Comparison of ENCODE assay signal across 11 cellular contexts in the genomic region with DNA sequence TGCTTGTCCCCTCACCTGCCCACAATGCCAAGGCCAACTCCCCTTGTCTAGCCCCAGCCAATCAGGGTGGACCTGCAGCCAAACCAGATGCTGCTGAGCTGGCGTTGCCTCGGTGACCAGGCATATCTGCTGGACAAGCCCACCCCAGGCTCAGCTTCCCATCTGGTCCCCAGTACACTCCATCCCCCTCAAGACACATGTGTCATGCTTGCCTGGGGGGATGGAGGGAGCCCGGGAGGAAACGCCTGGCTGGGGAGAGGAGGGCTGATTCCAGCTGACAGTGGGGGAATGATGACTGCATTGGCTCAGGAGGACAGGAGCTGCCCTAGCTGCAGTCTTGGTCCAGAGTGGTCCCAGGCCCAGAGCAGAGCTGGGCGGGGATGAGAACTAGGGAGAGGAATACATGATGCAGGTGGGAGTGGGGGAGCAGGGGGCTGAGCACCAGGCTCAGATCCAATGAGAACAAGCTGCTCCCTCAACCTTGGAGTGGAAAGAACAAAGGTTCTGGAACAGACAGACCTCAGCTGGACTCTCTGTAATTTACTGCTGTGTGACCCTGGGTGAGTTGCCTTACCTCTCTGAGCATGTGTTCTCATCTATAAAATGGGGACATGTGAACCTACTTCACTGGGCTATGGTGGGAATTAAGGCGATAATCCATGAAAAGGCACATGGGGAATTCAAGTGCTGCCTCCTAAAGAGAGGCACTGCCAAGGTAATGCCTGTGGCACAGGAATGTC. TPM values are rescaled to one million over a fixed set of nuclear protein-coding genes. Genes with fewer than 3 reads are reported as not detected.
DNase-seq lines count a peak whose midpoint lies in the region; ATAC-seq, FAIRE-seq and TF ChIP-seq lines count a peak whose summit lies in the region.
"Had no signal": no experiment of that assay in that cellular context is flagged by ENCODE, and none has a peak within 500 bp of the region (broad histone marks: within the 10 kb centered on the region; RNA-seq: fewer than 3 reads in every experiment).

No MANE protein-coding gene starts in this region.

- no peak for TF ChIP-seq EP300 in suprapubic skin (IDR thresholded peaks at IDR 0.05)

- H3K27ac ChIP-seq in astrocyte (ENCODE audit: low read depth, low read length), result no peak overlapping the region
- H3K27ac ChIP-seq in right cardiac atrium (ENCODE audit: low read length), result peak overlapping the region; percentile 27
- H3K27ac ChIP-seq in suprapubic skin, result peak overlapping the region; percentile 89

- intact Hi-C loops in right cardiac atrium (cut with DNase I), result no loop called here

- H3K4me1 ChIP-seq in astrocyte (ENCODE audit: insufficient read depth, low read length) (peaks cover 36% of the 10 kb centered on the region), right cardiac atrium (ENCODE audit: control insufficient read depth, insufficient read depth, low read length) (peaks cover 21% of the 10 kb centered on the region), suprapubic skin (peaks cover 74% of the 10 kb centered on the region)

- peaks cover 21% of the 10 kb centered on the region for H3K4me1 Mint-ChIP-seq in astrocyte (ENCODE audit: low read depth, unreplicated experiment)

- no peaks in the 10 kb centered on the region for H3K27me3 Mint-ChIP-seq in astrocyte (ENCODE audit: low read depth, unreplicated experiment)

- H3K4me2 ChIP-seq in astrocyte (ENCODE audit: low read length), result peak overlapping the region; percentile 27

- 60% methylated on average over 6 of the region's 6 CpGs for WGBS in right cardiac atrium
- WGBS in suprapubic skin, result 52% methylated on average over 6 of the region's 6 CpGs

- H3K79me2 ChIP-seq in astrocyte (ENCODE audit: insufficient read depth, low read length), result peaks cover 74% of the 10 kb centered on the region

- H2AFZ ChIP-seq in astrocyte (ENCODE audit: low read depth, low read length), result no peak overlapping the region

- H3K27me3 ChIP-seq in astrocyte (ENCODE audit: insufficient read depth, low read length) (no peaks in the 10 kb centered on the region), right cardiac atrium (ENCODE audit: control insufficient read depth, insufficient read depth) (no peaks in the 10 kb centered on the region), suprapubic skin (no peaks in the 10 kb centered on the region)
- H3K27me3 ChIP-seq: pancreas had no signal

- H3K4me3 ChIP-seq in astrocyte (ENCODE audit: insufficient read depth, low read depth, low read length) (no peak overlapping the region), right cardiac atrium (ENCODE audit: low read length) (no peak overlapping the region), suprapubic skin (no peak overlapping the region)
- H3K4me3 ChIP-seq: pancreas had no signal

- H4K20me1 ChIP-seq in astrocyte (ENCODE audit: insufficient read depth, low read length), result peaks cover 52% of the 10 kb centered on the region

- TF ChIP-seq CTCF in astrocyte (IDR thresholded peaks at IDR 0.05; ENCODE audit: insufficient read depth, low read depth, low read length), result no peak
- no peak for TF ChIP-seq CTCF in suprapubic skin (IDR thresholded peaks at IDR 0.05)

- H3K27ac Mint-ChIP-seq in astrocyte (ENCODE audit: unreplicated experiment), result no peak overlapping the region

- H3K36me3 ChIP-seq in astrocyte (ENCODE audit: insufficient read depth, low read length) (no peaks in the 10 kb centered on the region), suprapubic skin (no peaks in the 10 kb centered on the region)
- H3K36me3 ChIP-seq: pancreas had no signal

- peak; percentile 42 for DNase-seq in NCI-H2227 (lab: John Stamatoyannopoulos, UW; ENCODE audit: unreplicated experiment)
- DNase-seq in NCI-H2227 treated with DMSO at 0.1 percent for 48 hours (lab: John Stamatoyannopoulos, UW), result no peak
- DNase-seq in astrocyte (ENCODE audit: low read depth), result peak; percentile 61
- peak; percentile 68 to 78 (median 69) for DNase-seq in right cardiac atrium
- DNase-seq in suprapubic skin (ENCODE audit: low spot score in 2 of 2), result no peak
- DNase-seq in NCI-H446 treated with DMSO at 0.1 percent for 48 hours (lab: John Stamatoyannopoulos, UW), result no peak
- no peak for DNase-seq in COR-L47 (lab: John Stamatoyannopoulos, UW)
- DNase-seq: activated CD4-positive, alpha-beta T cell treated with anti-CD3 and anti-CD28 coated beads, Interleukin-2, amount 50 U/mL, for 48 hours; NCI-H1105 had no signal

- TF ChIP-seq POLR2A in suprapubic skin (IDR thresholded peaks at IDR 0.05), result no peak

- H3K9ac ChIP-seq in astrocyte (ENCODE audit: low read length), result no peak overlapping the region

- H3K9me3 ChIP-seq in astrocyte (ENCODE audit: insufficient read depth, low read depth, low read length) (no peaks in the 10 kb centered on the region), right cardiac atrium (ENCODE audit: control insufficient read depth, low read length) (no peaks in the 10 kb centered on the region), suprapubic skin (no peaks in the 10 kb centered on the region)
- H3K9me3 ChIP-seq: pancreas had no signal

- H3K9me3 Mint-ChIP-seq in astrocyte (ENCODE audit: unreplicated experiment), result peaks cover 2% of the 10 kb centered on the region

- ATAC-seq in right cardiac atrium, result peak; percentile 5 to 39
- no peak for ATAC-seq in GM18517 (IDR thresholded peaks at IDR 0.05; ENCODE audit: unreplicated experiment)

- H3K4me3 Mint-ChIP-seq in astrocyte (ENCODE audit: unreplicated experiment), result peak overlapping the region; percentile 37

- FAIRE-seq in astrocyte (lab: Jason Lieb, UNC), result no peak
- FAIRE-seq: pancreas had no signal

- peaks cover 17% of the 10 kb centered on the region for H3K36me3 Mint-ChIP-seq in astrocyte (ENCODE audit: low read depth, unreplicated experiment)

RNA-seq across cellular contexts. Expression of gene ECE1, which starts 23.1 kb away (rescaled TPM):
- total RNA-seq in astrocyte, result 172 and 182 TPM in 2 replicates
- 100 to 1,000 TPM in 3 of 4 donors, 10 to 100 TPM in 1; 99.1 to 158 (median 114) TPM for total RNA-seq in right cardiac atrium
- polyA plus RNA-seq in right cardiac atrium, result 76.2 TPM
- total RNA-seq in suprapubic skin, result 10 to 100 TPM; 40.8 to 64.2 (median 55.3) TPM

Comparison
In these comparisons a context has a peak if more than half of its experiments do, and no peak if none do; other contexts are left out.
1. DNase-seq: peak in NCI-H2227 (single experiment), astrocyte (single experiment) and right cardiac atrium (3 of 3); none in NCI-H2227 treated with DMSO at 0.1 percent for 48 hours (single experiment), suprapubic skin (0 of 2), NCI-H446 treated with DMSO at 0.1 percent for 48 hours (single experiment) and COR-L47 (single experiment).